ENCODE assay signal across 8 cellular contexts in the genomic region with DNA sequence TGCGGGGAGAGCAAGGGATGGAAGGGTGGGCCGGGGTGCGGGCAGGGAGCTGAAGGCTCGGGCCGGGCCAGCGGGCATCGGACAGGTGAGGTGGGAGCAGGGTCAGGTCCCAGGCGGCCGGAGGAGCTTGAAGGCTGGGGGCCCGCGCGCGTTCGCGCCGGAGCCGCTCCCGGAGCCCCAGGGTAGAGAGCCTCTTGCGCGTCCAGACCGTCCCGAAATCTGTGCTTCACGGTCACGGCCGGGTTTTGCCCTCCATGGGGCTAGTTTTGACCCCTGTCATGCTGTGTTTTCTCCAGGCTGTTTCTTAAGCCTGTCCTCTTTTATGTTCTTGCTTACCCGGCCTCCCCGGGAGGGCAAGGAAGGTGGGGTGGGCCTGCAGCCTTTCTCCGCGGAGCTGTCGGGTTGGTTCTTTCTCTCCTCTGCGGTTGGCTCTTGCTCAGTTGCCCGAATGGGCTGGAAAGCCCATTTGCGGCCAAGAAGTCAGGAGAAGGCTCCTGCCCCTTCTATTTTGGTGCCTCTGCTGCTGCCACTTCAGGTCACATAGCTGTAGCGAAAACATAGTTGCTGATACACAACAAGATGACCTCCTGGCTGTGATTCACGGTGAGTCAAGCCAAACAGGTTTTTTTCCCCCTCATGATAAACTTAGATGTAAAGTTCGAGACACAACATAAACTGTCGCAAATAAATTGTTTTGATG. TPM values are rescaled to one million over a fixed set of nuclear protein-coding genes. Genes with fewer than 3 reads are reported as not detected.
A peak's percentile ranks its signal among the peaks of the same experiment; 100 is the strongest.
DNase-seq lines count a peak whose midpoint lies in the region; ATAC-seq, FAIRE-seq and TF ChIP-seq lines count a peak whose summit lies in the region.

No MANE protein-coding gene starts in this region.

- peaks cover 6% of the 10 kb centered on the region for H3K4me1 Mint-ChIP-seq in astrocyte (ENCODE audit: low read depth, unreplicated experiment)

- H3F3A ChIP-seq in OCI-LY1 (ENCODE audit: insufficient read depth, low read length), result no peaks in the 10 kb centered on the region

- H4K20me1 ChIP-seq in OCI-LY1 (ENCODE audit: insufficient read depth, low read length) (no peaks in the 10 kb centered on the region), astrocyte (ENCODE audit: insufficient read depth, low read length) (peaks cover 35% of the 10 kb centered on the region)

- ATAC-seq in HG02852 (IDR thresholded peaks at IDR 0.05; ENCODE audit: unreplicated experiment), result peak; percentile 52

- DNase-seq in activated naive CD4-positive, alpha-beta T cell treated with Interleukin-2 at 50 U/mL for 16 hours, result peak; percentile 7
- no peak for DNase-seq in activated naive CD4-positive, alpha-beta T cell (lab: John Stamatoyannopoulos, UW)
- DNase-seq in astrocyte (ENCODE audit: low read depth) (peak; percentile 32), hypothalamus (lab: John Stamatoyannopoulos, UW) (peak in 34 of 51 donors; percentile 12 to 61 (median 38)), retinal pigment epithelial cell (ENCODE audit: low read depth) (no peak), NCI-H187 (lab: John Stamatoyannopoulos, UW) (no peak)

- H3K27ac Mint-ChIP-seq in astrocyte (ENCODE audit: unreplicated experiment), result peak overlapping the region; percentile 36

- peaks cover 2% of the 10 kb centered on the region for H3K9me3 Mint-ChIP-seq in astrocyte (ENCODE audit: unreplicated experiment)

- peaks cover 1% of the 10 kb centered on the region for H3K36me3 Mint-ChIP-seq in astrocyte (ENCODE audit: low read depth, unreplicated experiment)

- H3K4me3 Mint-ChIP-seq in astrocyte (ENCODE audit: unreplicated experiment), result peak overlapping the region; percentile 95

- H3K4me1 ChIP-seq in OCI-LY1 (ENCODE audit: insufficient read depth, low read length, severe bottlenecking) (peaks cover 18% of the 10 kb centered on the region), astrocyte (ENCODE audit: insufficient read depth, low read length) (peaks cover 5% of the 10 kb centered on the region)

- H3K9me3 ChIP-seq in OCI-LY1 (ENCODE audit: low read length) (no peaks in the 10 kb centered on the region), astrocyte (ENCODE audit: insufficient read depth, low read depth, low read length) (no peaks in the 10 kb centered on the region)

- H3K27me3 ChIP-seq in OCI-LY1 (ENCODE audit: insufficient read depth, low read length) (no peaks in the 10 kb centered on the region), astrocyte (ENCODE audit: insufficient read depth, low read length) (no peaks in the 10 kb centered on the region)

- TF ChIP-seq CTCF in OCI-LY1 (IDR thresholded peaks at IDR 0.05; ENCODE audit: low read length) (no peak), astrocyte (IDR thresholded peaks at IDR 0.05; ENCODE audit: insufficient read depth, low read depth, low read length) (no peak), retinal pigment epithelial cell (conservative IDR thresholded peaks at IDR 0.05; ENCODE audit: low read depth, low read length) (no peak)

- no peak for FAIRE-seq in astrocyte (lab: Jason Lieb, UNC)

- peak overlapping the region; percentile 92 for H3K4me3 ChIP-seq in OCI-LY1 (ENCODE audit: low read depth, low read length, poor library complexity, severe bottlenecking)
- H3K4me3 ChIP-seq in astrocyte (ENCODE audit: insufficient read depth, low read depth, low read length), result peak overlapping the region; percentile 89
- H3K4me3 ChIP-seq in retinal pigment epithelial cell (ENCODE audit: low read length), result peak overlapping the region; percentile 84

- no peak overlapping the region for H2AFZ ChIP-seq in OCI-LY1 (ENCODE audit: low read length)
- peak overlapping the region; percentile 76 for H2AFZ ChIP-seq in astrocyte (ENCODE audit: low read depth, low read length)

- H3K79me2 ChIP-seq in OCI-LY1 (ENCODE audit: insufficient read depth, low read length), result peaks cover 27% of the 10 kb centered on the region
- H3K79me2 ChIP-seq in astrocyte (ENCODE audit: insufficient read depth, low read length), result peaks cover 55% of the 10 kb centered on the region

- no peak overlapping the region for H3K27ac ChIP-seq in OCI-LY1 (ENCODE audit: low read depth, low read length, poor library complexity, severe bottlenecking)
- peak overlapping the region; percentile 48 for H3K27ac ChIP-seq in astrocyte (ENCODE audit: low read depth, low read length)

- no peaks in the 10 kb centered on the region for H3K27me3 Mint-ChIP-seq in astrocyte (ENCODE audit: low read depth, unreplicated experiment)

- peak overlapping the region; percentile 84 for H3K9ac ChIP-seq in OCI-LY1 (ENCODE audit: low read length)
- peak overlapping the region; percentile 87 for H3K9ac ChIP-seq in astrocyte (ENCODE audit: low read length)

- H3K4me2 ChIP-seq in OCI-LY1 (ENCODE audit: low read length), result peak overlapping the region; percentile 98
- peak overlapping the region; percentile 97 for H3K4me2 ChIP-seq in astrocyte (ENCODE audit: low read length)

- H3K9me2 ChIP-seq in OCI-LY1 (ENCODE audit: low read depth, low read length), result no peaks in the 10 kb centered on the region

- H3K36me3 ChIP-seq in OCI-LY1 (ENCODE audit: insufficient read depth, low read length) (no peaks in the 10 kb centered on the region), astrocyte (ENCODE audit: insufficient read depth, low read length) (no peaks in the 10 kb centered on the region)

RNA-seq across cellular contexts. Expression of gene UBE2D1, which starts 0.7 kb away (rescaled TPM):
- 18.4 and 22.1 TPM in 2 replicates for total RNA-seq in astrocyte

RNA-seq across cellular contexts. Expression of gene TFAM, which starts 49.8 kb away (rescaled TPM):
- total RNA-seq in astrocyte, result 38.2 and 41.4 TPM in 2 replicates

Comparison
In these comparisons a context has a peak if more than half of its experiments do, and no peak if none do; other contexts are left out.
1. DNase-seq: peak in activated naive CD4-positive, alpha-beta T cell treated with Interleukin-2 at 50 U/mL for 16 hours (single experiment), astrocyte (single experiment) and hypothalamus (34 of 51); none in activated naive CD4-positive, alpha-beta T cell (0 of 4), retinal pigment epithelial cell (single experiment) and NCI-H187 (0 of 2).
2. Peak in every context shown above with its lines, with median percentiles within 50 percentile points of each other: H3K4me3 ChIP-seq.